14 cellular contexts compared by ENCODE assay signal in the genomic region with DNA sequence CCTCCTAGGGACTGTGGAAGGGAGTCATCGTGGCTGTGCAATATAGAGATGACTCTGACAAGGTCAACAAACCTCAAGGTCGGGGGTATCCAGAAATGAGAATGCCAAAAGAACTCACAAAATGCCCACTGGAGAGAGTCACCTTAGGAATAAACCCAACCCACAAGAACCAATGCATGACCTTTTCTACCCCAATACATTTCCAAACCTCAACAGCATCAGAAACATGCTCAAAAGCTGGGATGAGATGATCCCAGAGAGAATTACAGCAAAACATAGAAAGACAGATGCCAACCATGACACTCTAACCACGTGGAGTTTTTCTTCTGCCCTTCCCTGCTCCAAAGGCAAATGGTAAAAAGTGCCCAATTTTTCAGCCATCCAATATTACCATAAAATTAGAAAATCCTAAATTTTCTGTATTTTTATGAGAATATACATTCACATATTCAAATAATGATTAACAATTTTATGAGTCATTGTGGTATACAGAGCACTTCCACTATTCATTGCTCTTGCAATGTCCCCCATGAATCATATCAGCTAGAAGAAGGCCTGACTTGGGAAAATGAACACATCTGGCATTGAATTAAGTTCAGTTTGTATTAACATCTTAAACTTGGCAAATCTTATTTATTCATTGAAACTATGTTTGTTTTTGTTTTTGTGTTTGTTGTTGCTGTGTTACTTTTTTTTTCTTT.
DNase-seq lines count a peak whose midpoint lies in the region; ATAC-seq, FAIRE-seq and TF ChIP-seq lines count a peak whose summit lies in the region.
"Had no signal": no experiment of that assay in that cellular context is flagged by ENCODE, and none has a peak within 500 bp of the region (broad histone marks: within the 10 kb centered on the region; RNA-seq: fewer than 3 reads in every experiment).

No MANE protein-coding gene starts in this region.

- no peak for TF ChIP-seq CTCF in AG09309 (IDR thresholded peaks at IDR 0.05; ENCODE audit: control insufficient read depth, insufficient read depth, low read depth, low read length, missing control alignments)
- TF ChIP-seq CTCF in PC-3 (conservative IDR thresholded peaks at IDR 0.05; ENCODE audit: low read depth, low read length): no peak
- no peak for TF ChIP-seq CTCF in fibroblast of pulmonary artery (IDR thresholded peaks at IDR 0.05; ENCODE audit: low read length, missing control alignments)

- intact Hi-C loops in PC-3 (cut with micrococcal nuclease): no loop called here

- no peaks in the 10 kb centered on the region for H3K79me2 ChIP-seq in PC-3 (ENCODE audit: low read length)

- H3K4me3 ChIP-seq in AG09309 (ENCODE audit: control insufficient read depth, low read depth, low read length) (no peak overlapping the region), PC-3 (ENCODE audit: low read length) (no peak overlapping the region), fibroblast of pulmonary artery (replicated peaks; ENCODE audit: low read depth, low read length) (no peak overlapping the region)
- H3K4me3 ChIP-seq: BLaER1, vagina had no signal

- no peaks in the 10 kb centered on the region for H3K36me3 ChIP-seq in PC-3 (ENCODE audit: low read depth, low read length)
- H3K36me3 ChIP-seq: BLaER1, vagina had no signal

- peaks cover 64% of the 10 kb centered on the region for H3K4me1 ChIP-seq in PC-3 (ENCODE audit: insufficient read depth, low read length)
- H3K4me1 ChIP-seq: BLaER1, vagina had no signal

- ATAC-seq in PC-3 (peak; percentile 69), GM19455 (IDR thresholded peaks at IDR 0.05; ENCODE audit: unreplicated experiment) (no peak)

- H3K27ac ChIP-seq in PC-3 (ENCODE audit: low read length): peak overlapping the region; percentile 96
- H3K27ac ChIP-seq: BLaER1, vagina had no signal

- TF ChIP-seq POLR2A in H54 (IDR thresholded peaks at IDR 0.05; ENCODE audit: low read depth, low read length): no peak

- DNase-seq in AG09309 (ENCODE audit: low read depth) (peak; percentile 61), H54 (ENCODE audit: insufficient read length, low spot score) (peak; percentile 11), PC-3 (peak; percentile 86), fibroblast of pulmonary artery (ENCODE audit: low read depth) (peak; percentile 75), NCI-H1930 (lab: John Stamatoyannopoulos, UW) (no peak), NCI-H748 (lab: John Stamatoyannopoulos, UW; ENCODE audit: unreplicated experiment) (no peak)
- no peak for DNase-seq in stimulated activated CD4-positive, alpha-beta T cell treated with anti-CD3 and anti-CD28 coated beads, Interleukin-4, amount 100 ng/mL, for 24 hours
- DNase-seq: activated CD4-positive, alpha-beta T cell treated with anti-CD3 and anti-CD28 coated beads, Interleukin-2, amount 50 U/mL, for 1 hour; activated naive CD8-positive, alpha-beta T cell treated with anti-CD3 and anti-CD28 coated beads for 36 hours; NCI-H2171; SHP77 had no signal

- no peaks in the 10 kb centered on the region for H3K27me3 ChIP-seq in PC-3 (ENCODE audit: low read length)
- H3K27me3 ChIP-seq: BLaER1, vagina had no signal

- H2AFZ ChIP-seq in PC-3 (ENCODE audit: low read length): no peak overlapping the region

- H3K9me3 ChIP-seq in PC-3 (ENCODE audit: low read length): no peaks in the 10 kb centered on the region
- H3K9me3 ChIP-seq: BLaER1, vagina had no signal

- no peaks in the 10 kb centered on the region for H3K9me2 ChIP-seq in PC-3 (replicated peaks; ENCODE audit: low read length)

- FAIRE-seq in H54 (lab: Jason Lieb, UNC): peak; percentile 90

- no TSS peak for BruUV-seq in PC-3 (replicated peaks; lab: Mats Ljungman, UMichigan)

- CTCF ChIA-PET in PC-3 (lab: Charles Lee): no interaction called here

- H3K4me2 ChIP-seq in PC-3 (ENCODE audit: low read length): peak overlapping the region; percentile 65
- H3K4me2 ChIP-seq: BLaER1 had no signal

- H3K9ac ChIP-seq in PC-3 (ENCODE audit: low read length): peak overlapping the region; percentile 73
- H3K9ac ChIP-seq: BLaER1 had no signal

- POLR2A ChIA-PET in PC-3 (lab: Charles Lee; ENCODE audit: unreplicated experiment): no interaction called here

- peaks cover 8% of the 10 kb centered on the region for H3F3A ChIP-seq in PC-3 (ENCODE audit: low read length, unreplicated experiment)

- no peaks in the 10 kb centered on the region for H4K20me1 ChIP-seq in PC-3 (ENCODE audit: low read length)
- H4K20me1 ChIP-seq: BLaER1 had no signal

Comparison
In these comparisons a context has a peak if more than half of its experiments do, and no peak if none do; other contexts are left out.
1. DNase-seq: peak in AG09309 (single experiment), H54 (single experiment), PC-3 (single experiment) and fibroblast of pulmonary artery (single experiment); none in NCI-H1930 (0 of 2), stimulated activated CD4-positive, alpha-beta T cell treated with anti-CD3 and anti-CD28 coated beads, Interleukin-4, amount 100 ng/mL, for 24 hours (single experiment) and NCI-H748 (single experiment).